Comparison of ENCODE assay signal across 10 cellular contexts in the genomic region with DNA sequence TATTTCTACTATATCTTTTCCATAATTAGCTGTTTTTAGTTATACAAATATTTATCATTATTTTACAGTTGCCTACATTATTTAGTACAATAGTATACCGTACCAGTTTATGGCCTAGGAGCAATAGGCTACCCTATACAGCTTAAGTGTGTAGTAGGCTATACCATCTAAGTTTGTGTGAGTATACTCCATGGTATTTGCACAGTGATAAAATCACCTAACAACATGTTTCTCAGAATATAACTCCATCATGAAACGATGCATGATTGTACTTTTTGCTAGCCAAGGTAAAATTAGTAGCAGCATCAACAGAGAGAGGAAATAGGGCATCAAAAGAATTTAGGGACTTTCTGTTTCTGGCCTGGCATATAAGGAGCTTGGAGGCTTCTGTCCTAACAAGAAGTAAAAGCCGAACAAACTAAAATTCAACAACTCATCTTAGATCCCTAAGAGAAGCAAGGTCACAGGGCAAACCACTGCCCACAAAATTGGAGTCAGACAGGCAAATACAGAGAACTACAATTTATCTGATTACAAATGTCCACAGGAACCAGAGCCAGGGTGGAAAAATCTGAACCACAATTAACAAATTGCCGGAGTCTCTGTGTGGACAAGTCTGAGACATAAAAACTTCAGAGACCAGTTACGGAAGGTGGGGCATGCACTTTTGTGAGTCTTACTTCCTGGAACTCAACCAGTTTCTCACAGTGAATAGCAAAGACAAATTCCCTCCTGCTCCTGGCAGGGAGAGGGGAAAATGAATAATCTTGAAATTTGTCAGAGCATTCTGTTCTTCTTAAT.
DNase-seq lines count a peak whose midpoint lies in the region; ATAC-seq and TF ChIP-seq lines count a peak whose summit lies in the region.
"Had no signal": no experiment of that assay in that cellular context is flagged by ENCODE, and none has a peak within 500 bp of the region (broad histone marks: within the 10 kb centered on the region; RNA-seq: fewer than 3 reads in every experiment).

No MANE protein-coding gene starts in this region.

- DNase-seq in PC-3 (peak; percentile 22), ureter (ENCODE audit: low spot score) (peak; percentile 64), HuH-7.5 (ENCODE audit: low spot score) (no peak)
- DNase-seq: NCI-H2107 had no signal

- no peak overlapping the region for H3K4me3 Mint-ChIP-seq in activated T-helper 17 cell treated with anti-CD3 and anti-CD28 coated beads, Interleukin-2, amount 50 U/mL, for 72 hours
- H3K4me3 Mint-ChIP-seq: stimulated activated memory B cell treated with anti-CD40 and anti-IgM and Interleukin-4, amounts not matched to agents 10 μg/mL and 1 μg/mL and 100 μg/mL, for 72 hours had no signal

- H3K36me3 ChIP-seq in PC-3 (ENCODE audit: low read depth, low read length) (no peaks in the 10 kb centered on the region), mucosa of rectum (ENCODE audit: control insufficient read depth in 2 of 2, insufficient read depth in 2 of 2, low read length in 2 of 2) (no peaks in the 10 kb centered on the region)

- H3K4me3 ChIP-seq in PC-3 (ENCODE audit: low read length) (no peak overlapping the region), mucosa of rectum (ENCODE audit: low read length in 2 of 2) (peak overlapping the region in 1 of 2 donors; percentile 14)

- no peaks in the 10 kb centered on the region for H3K27me3 ChIP-seq in PC-3 (ENCODE audit: low read length)
- H3K27me3 ChIP-seq in mucosa of rectum (ENCODE audit: control insufficient read depth in 2 of 2, insufficient read depth in 2 of 2, low read length in 2 of 2) = no peaks in the 10 kb centered on the region

- no peaks in the 10 kb centered on the region for H3F3A ChIP-seq in PC-3 (ENCODE audit: low read length, unreplicated experiment)

- no peaks in the 10 kb centered on the region for H3K36me3 Mint-ChIP-seq in activated T-helper 17 cell treated with anti-CD3 and anti-CD28 coated beads, Interleukin-2, amount 50 U/mL, for 72 hours (ENCODE audit: low read depth)
- H3K36me3 Mint-ChIP-seq: stimulated activated memory B cell treated with anti-CD40 and anti-IgM and Interleukin-4, amounts not matched to agents 10 μg/mL and 1 μg/mL and 100 μg/mL, for 72 hours had no signal

- no peak overlapping the region for H3K27ac ChIP-seq in PC-3 (ENCODE audit: low read length)
- peak overlapping the region; percentile 25 to 60 for H3K27ac ChIP-seq in mucosa of rectum (ENCODE audit: low read depth in 2 of 2, low read length in 2 of 2)

- H3K4me2 ChIP-seq in PC-3 (ENCODE audit: low read length) = no peak overlapping the region

- no peaks in the 10 kb centered on the region for H3K4me1 ChIP-seq in PC-3 (ENCODE audit: insufficient read depth, low read length)
- H3K4me1 ChIP-seq in mucosa of rectum (ENCODE audit: control insufficient read depth in 2 of 2, insufficient read depth in 2 of 2, low read length in 2 of 2) = peaks cover 6 to 9% of the 10 kb centered on the region in 2 donors

- POLR2A ChIA-PET in PC-3 (lab: Charles Lee; ENCODE audit: unreplicated experiment) = no interaction called here

- no TSS peak for BruUV-seq in PC-3 (replicated peaks; lab: Mats Ljungman, UMichigan)

- H4K20me1 ChIP-seq in PC-3 (ENCODE audit: low read length) = no peaks in the 10 kb centered on the region

- peak overlapping the region; percentile 57; the same call in 1 of the 2 replicates for H2AFZ ChIP-seq in PC-3 (ENCODE audit: low read length)

- H3K9ac ChIP-seq in PC-3 (ENCODE audit: low read length) (no peak overlapping the region), mucosa of rectum (ENCODE audit: low read depth in 1 of 2, low read length in 2 of 2) (no peak overlapping the region)

- CTCF ChIA-PET in PC-3 (lab: Charles Lee) = no interaction called here

- no peaks in the 10 kb centered on the region for H3K27me3 Mint-ChIP-seq in activated T-helper 17 cell treated with anti-CD3 and anti-CD28 coated beads, Interleukin-2, amount 50 U/mL, for 72 hours
- H3K27me3 Mint-ChIP-seq: stimulated activated memory B cell treated with anti-CD40 and anti-IgM and Interleukin-4, amounts not matched to agents 10 μg/mL and 1 μg/mL and 100 μg/mL, for 72 hours had no signal

- no peaks in the 10 kb centered on the region for H3K4me1 Mint-ChIP-seq in activated T-helper 17 cell treated with anti-CD3 and anti-CD28 coated beads, Interleukin-2, amount 50 U/mL, for 72 hours
- H3K4me1 Mint-ChIP-seq: stimulated activated memory B cell treated with anti-CD40 and anti-IgM and Interleukin-4, amounts not matched to agents 10 μg/mL and 1 μg/mL and 100 μg/mL, for 72 hours had no signal

- no peaks in the 10 kb centered on the region for H3K79me2 ChIP-seq in PC-3 (ENCODE audit: low read length)

- ATAC-seq in PC-3 (no peak), esophagus mucosa (peak; percentile 86), HG03571 (IDR thresholded peaks at IDR 0.05; ENCODE audit: unreplicated experiment) (no peak), GM19324 (IDR thresholded peaks at IDR 0.05; ENCODE audit: low FRiP score, unreplicated experiment) (no peak)
- no peak for ATAC-seq in activated T-helper 17 cell treated with anti-CD3 and anti-CD28 coated beads, Interleukin-2, amount 50 U/mL, for 72 hours (replicated peaks)
- ATAC-seq: stimulated activated memory B cell treated with anti-CD40 and anti-IgM and Interleukin-4, amounts not matched to agents 10 μg/mL and 1 μg/mL and 100 μg/mL, for 72 hours had no signal

- no peaks in the 10 kb centered on the region for H3K9me2 ChIP-seq in PC-3 (replicated peaks; ENCODE audit: low read length)

- no peak for TF ChIP-seq CTCF in PC-3 (conservative IDR thresholded peaks at IDR 0.05; ENCODE audit: low read depth, low read length)

- no peaks in the 10 kb centered on the region for H3K9me3 Mint-ChIP-seq in activated T-helper 17 cell treated with anti-CD3 and anti-CD28 coated beads, Interleukin-2, amount 50 U/mL, for 72 hours
- H3K9me3 Mint-ChIP-seq: stimulated activated memory B cell treated with anti-CD40 and anti-IgM and Interleukin-4, amounts not matched to agents 10 μg/mL and 1 μg/mL and 100 μg/mL, for 72 hours had no signal

- H3K27ac Mint-ChIP-seq in activated T-helper 17 cell treated with anti-CD3 and anti-CD28 coated beads, Interleukin-2, amount 50 U/mL, for 72 hours = no peak overlapping the region
- H3K27ac Mint-ChIP-seq: stimulated activated memory B cell treated with anti-CD40 and anti-IgM and Interleukin-4, amounts not matched to agents 10 μg/mL and 1 μg/mL and 100 μg/mL, for 72 hours had no signal

- intact Hi-C loops in PC-3 (cut with micrococcal nuclease) = no loop called here

- H3K9me3 ChIP-seq in PC-3 (ENCODE audit: low read length) = no peaks in the 10 kb centered on the region
- no peaks in the 10 kb centered on the region for H3K9me3 ChIP-seq in mucosa of rectum (ENCODE audit: control insufficient read depth in 2 of 2, low read length in 2 of 2)
